ENCODE assay signal across 1 cellular context in genomic region chr1:168865850-168866620, GRCh38.
TF ChIP-seq lines count a peak whose summit lies in the region.

No MANE protein-coding gene starts in this region.

TF ChIP-seq in GM12878, 131 proteins besides CTCF, POLR2A, EP300 and RAD21 (continued from another document):
- peak in 1 of 2 experiments; percentile 18; a peak in 1 of 4 replicates for TF ChIP-seq IKZF2 (IDR thresholded peaks at IDR 0.05)
- TF ChIP-seq NR2F1 (conservative IDR thresholded peaks at IDR 0.05): peak; percentile 39; the same call in 1 of the 2 replicates
TF ChIP-seq in GM12878: peak in this region for 3.
